ENCODE assay signal across 22 cellular contexts in the genomic region with DNA sequence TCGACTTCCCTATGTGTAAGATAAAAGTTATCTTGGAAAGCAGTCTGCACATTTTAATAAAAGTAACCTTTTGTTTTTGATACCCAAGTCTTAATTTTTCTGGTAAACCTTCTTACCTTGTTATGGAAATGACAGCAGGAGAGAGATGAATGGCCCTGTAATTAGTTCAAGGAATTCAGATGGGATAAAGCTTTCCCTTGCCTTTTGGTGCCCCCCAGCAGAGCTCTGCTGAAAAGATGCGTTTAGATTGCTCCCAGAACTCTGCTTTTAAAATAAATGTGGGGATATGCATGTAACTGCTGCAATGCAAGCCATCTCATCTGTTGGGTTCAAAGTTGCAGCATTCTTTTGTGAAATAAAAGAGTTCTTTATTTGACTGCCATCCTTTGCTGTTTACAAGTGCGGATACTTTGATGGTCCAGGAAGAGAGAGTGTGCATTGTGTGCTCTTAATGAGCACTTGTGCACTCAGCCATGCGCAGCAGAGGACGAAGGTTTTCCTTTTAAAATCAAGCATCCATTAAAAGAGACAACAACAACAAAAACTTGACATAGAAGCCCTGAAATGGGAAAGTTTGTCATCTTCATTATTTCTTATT.
DNase-seq lines count a peak whose midpoint lies in the region; ATAC-seq and TF ChIP-seq lines count a peak whose summit lies in the region.
"Had no signal": no experiment of that assay in that cellular context is flagged by ENCODE, and none has a peak within 500 bp of the region (broad histone marks: within the 10 kb centered on the region; RNA-seq: fewer than 3 reads in every experiment).

No MANE protein-coding gene starts in this region.

- no peaks in the 10 kb centered on the region for H3K36me3 ChIP-seq in breast epithelium
- H3K36me3 ChIP-seq: ascending aorta, gastrocnemius medialis had no signal

- no peaks in the 10 kb centered on the region for H3K4me1 ChIP-seq in breast epithelium
- H3K4me1 ChIP-seq: ascending aorta, gastrocnemius medialis had no signal

- ATAC-seq in left colon, result peak; percentile 80
- no peak for ATAC-seq in left cardiac atrium
- ATAC-seq: CD8-positive, alpha-beta T cell; gastrocnemius medialis; stimulated activated naive CD8-positive, alpha-beta T cell treated with anti-CD3 and anti-CD28 coated beads, Interleukin-15, Interleukin-2, amounts not matched to agents 100 U/mL and 50 U/mL, for 24 hours had no signal

- no peaks in the 10 kb centered on the region for H3K27me3 ChIP-seq in breast epithelium
- H3K27me3 ChIP-seq: ascending aorta, gastrocnemius medialis, testis had no signal

- no peak for TF ChIP-seq POLR2A in breast epithelium (IDR thresholded peaks at IDR 0.05)

- DNase-seq in NCI-H1417 (lab: John Stamatoyannopoulos, UW) (peak; percentile 6 to 72 (median 18)), NCI-H1417 treated with DMSO at 0.1 percent for 48 hours (lab: John Stamatoyannopoulos, UW) (no peak), NCI-H748 treated with DMSO at 0.1 percent for 48 hours (lab: John Stamatoyannopoulos, UW) (peak; percentile 25), left colon (no peak), KG1 (lab: John Stamatoyannopoulos, UW) (no peak), left cardiac atrium (no peak), NCI-H226 (no peak), breast epithelium (ENCODE audit: low spot score in 2 of 2) (no peak)
- DNase-seq: activated CD4-positive, alpha-beta T cell treated with anti-CD3 and anti-CD28 coated beads for 48 hours; activated effector memory CD4-positive, alpha-beta T cell treated with anti-CD3 and anti-CD28 coated beads, Interleukin-2, amount 50 U/mL, for 16 hours; activated naive CD8-positive, alpha-beta T cell treated with anti-CD3 and anti-CD28 coated beads, Interleukin-2, amount 10 ng/mL, durations not matched to agents 7 days and 5 days; activated T-cell treated with anti-CD3 and anti-CD28 coated beads, Interleukin-2, amount 50 U/mL, for 1 hour; CD8-positive, alpha-beta T cell; gastrocnemius medialis; mammary epithelial cell; MM.1S; NCI-H2171 treated with DMSO at 0.1 percent for 48 hours; posterior cingulate gyrus; stimulated activated naive CD8-positive, alpha-beta T cell treated with anti-CD3 and anti-CD28 coated beads, Interleukin-15, Interleukin-2, amounts not matched to agents 100 U/mL and 50 U/mL, for 24 hours; testis had no signal

- TF ChIP-seq CTCF in breast epithelium (IDR thresholded peaks at IDR 0.05), result no peak

- no peak overlapping the region for H3K4me3 ChIP-seq in breast epithelium
- H3K4me3 ChIP-seq: ascending aorta, gastrocnemius medialis, testis had no signal

- H3K9me3 ChIP-seq in breast epithelium, result no peaks in the 10 kb centered on the region
- H3K9me3 ChIP-seq: ascending aorta, gastrocnemius medialis, testis had no signal

- intact Hi-C loops in left colon (cut with DNase I, micrococcal nuclease), result no loop called here
- intact Hi-C loops in left cardiac atrium (cut with DNase I), result no loop called here
- intact Hi-C loops in breast epithelium (cut with DNase I; ENCODE audit: low total_unique reads), result no loop called here

- H3K27ac ChIP-seq in breast epithelium, result no peak overlapping the region
- H3K27ac ChIP-seq: ascending aorta, gastrocnemius medialis, KMS-11, testis had no signal

Comparison
In these comparisons a context has a peak if more than half of its experiments do, and no peak if none do; other contexts are left out.
1. DNase-seq: peak in NCI-H1417 (3 of 3) and NCI-H748 treated with DMSO at 0.1 percent for 48 hours (single experiment); none in NCI-H1417 treated with DMSO at 0.1 percent for 48 hours (single experiment), left colon (0 of 2), KG1 (single experiment), left cardiac atrium (single experiment), NCI-H226 (single experiment) and breast epithelium (0 of 2).